ENCODE assay signal across 19 cellular contexts in the genomic region with DNA sequence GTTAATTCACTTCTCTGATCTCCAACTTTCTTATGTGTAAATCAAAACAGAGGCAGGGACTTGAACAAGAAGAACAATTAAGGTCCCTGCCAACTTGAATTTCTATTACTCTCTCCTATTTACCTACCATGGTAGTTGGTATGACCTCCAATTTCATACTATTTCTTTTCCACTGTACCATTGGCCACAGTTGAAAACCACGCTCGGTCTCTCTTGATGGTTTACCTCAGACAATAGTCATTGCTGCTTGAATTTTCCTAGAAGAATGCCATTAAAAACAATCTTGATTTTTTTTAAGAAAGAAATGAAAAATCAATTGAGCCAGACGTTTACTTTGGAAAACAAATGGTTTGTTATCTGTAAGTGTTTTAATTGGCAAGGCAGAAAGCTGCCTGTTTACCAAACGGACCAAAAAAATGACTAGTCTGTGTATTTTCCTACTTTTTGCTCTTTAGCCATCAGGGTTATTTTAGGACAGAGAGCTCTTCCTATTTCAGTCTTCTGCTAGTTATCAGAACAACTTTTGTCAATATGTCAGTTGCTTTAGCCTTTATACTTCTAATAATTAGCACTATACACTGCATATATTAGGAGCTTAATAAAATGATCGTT.
A peak's percentile ranks its signal among the peaks of the same experiment; 100 is the strongest.
DNase-seq lines count a peak whose midpoint lies in the region; ATAC-seq and TF ChIP-seq lines count a peak whose summit lies in the region.
"Had no signal": no experiment of that assay in that cellular context is flagged by ENCODE, and none has a peak within 500 bp of the region (broad histone marks: within the 10 kb centered on the region; RNA-seq: fewer than 3 reads in every experiment).

No MANE protein-coding gene starts in this region.

- DNase-seq in left ventricle myocardium superior, result no peak
- DNase-seq in Right ventricle myocardium superior, result no peak
- no peak for DNase-seq in brain microvascular endothelial cell
- DNase-seq in right lobe of liver, result no peak
- no peak for DNase-seq in aorta
- DNase-seq in stomach, result no peak
- DNase-seq: C1 segment of cervical spinal cord; CD8-positive, alpha-beta memory T cell; DMS53; EL; KBM-7; NCI-H187 treated with DMSO at 0.1 percent for 48 hours; NCI-H345; NCI-H524 treated with DMSO at 0.1 percent for 48 hours; PC-9; SJCRH30 had no signal

- WGBS in right lobe of liver (ENCODE audit: insufficient coverage, low coverage, low lambda C conversion rate, missing lambda C conversion rate), result 16% methylated on average over 5 of the region's 5 CpGs
- WGBS in aorta, 2 donors, result 5 to 7% methylated on average over 5 of the region's 5 CpGs
- WGBS in stomach, 5 donors, result 49 to 62% (median 56%) methylated on average over 5 of the region's 5 CpGs

- H3K9me3 ChIP-seq in right lobe of liver (no peaks in the 10 kb centered on the region), aorta (ENCODE audit: control insufficient read depth, low read length) (no peaks in the 10 kb centered on the region), stomach (no peaks in the 10 kb centered on the region)
- H3K9me3 ChIP-seq: SJCRH30 had no signal

- ATAC-seq in left ventricle myocardium superior (peak; percentile 65), Right ventricle myocardium superior (ENCODE audit: poor library complexity) (no peak), right lobe of liver (peak; percentile 82 to 92 (median 88)), aorta (ENCODE audit: low FRiP score) (peak; percentile 73), HG02623 (IDR thresholded peaks at IDR 0.05; ENCODE audit: unreplicated experiment) (no peak), GM19328 (IDR thresholded peaks at IDR 0.05; ENCODE audit: unreplicated experiment) (no peak)

- no peak for TF ChIP-seq CTCF in brain microvascular endothelial cell (IDR thresholded peaks at IDR 0.05; ENCODE audit: low read depth, low read length, missing control alignments)
- no peak for TF ChIP-seq CTCF in right lobe of liver (IDR thresholded peaks at IDR 0.05)
- no peak for TF ChIP-seq CTCF in stomach (IDR thresholded peaks at IDR 0.05)

- no peak overlapping the region for H3K4me3 ChIP-seq in brain microvascular endothelial cell (ENCODE audit: low read depth, low read length)
- no peak overlapping the region for H3K4me3 ChIP-seq in right lobe of liver
- H3K4me3 ChIP-seq in aorta (ENCODE audit: low read length in 2 of 2), result no peak overlapping the region
- no peak overlapping the region for H3K4me3 ChIP-seq in stomach
- H3K4me3 ChIP-seq: PC-9, SJCRH30 had no signal

- TF ChIP-seq POLR2A in right lobe of liver (IDR thresholded peaks at IDR 0.05) (no peak), stomach (IDR thresholded peaks at IDR 0.05) (no peak)

- no peaks in the 10 kb centered on the region for H3K36me3 ChIP-seq in brain microvascular endothelial cell (replicated peaks)
- H3K36me3 ChIP-seq in right lobe of liver, result no peaks in the 10 kb centered on the region
- no peaks in the 10 kb centered on the region for H3K36me3 ChIP-seq in aorta (ENCODE audit: control insufficient read depth in 1 of 2, insufficient read depth in 2 of 2, low read length in 1 of 2)
- H3K36me3 ChIP-seq in stomach, result no peaks in the 10 kb centered on the region
- H3K36me3 ChIP-seq: SJCRH30 had no signal

- TF ChIP-seq EP300 in stomach (IDR thresholded peaks at IDR 0.05), result no peak

- H3K4me1 ChIP-seq in right lobe of liver (peaks cover 0 to 29% (median 10%) of the 10 kb centered on the region in 4 donors), aorta (ENCODE audit: control insufficient read depth in 1 of 2, insufficient read depth in 2 of 2, low read length in 2 of 2) (peaks cover 0 to 8% of the 10 kb centered on the region in 2 donors), stomach (no peaks in the 10 kb centered on the region)

- H3K27me3 ChIP-seq in brain microvascular endothelial cell (replicated peaks) (no peaks in the 10 kb centered on the region), right lobe of liver (no peaks in the 10 kb centered on the region), aorta (ENCODE audit: control insufficient read depth in 1 of 2, insufficient read depth in 2 of 2, low read length in 1 of 2) (no peaks in the 10 kb centered on the region), stomach (no peaks in the 10 kb centered on the region)
- H3K27me3 ChIP-seq: SJCRH30 had no signal

- intact Hi-C loops in left ventricle myocardium superior (cut with micrococcal nuclease) (no loop called here), Right ventricle myocardium superior (cut with DNase I) (no loop called here), right lobe of liver (cut with DNase I) (no loop called here), aorta (cut with DNase I) (loop anchor here in 1 of 2 donors (10.0 kb wide), 1 partner anchor 266 kb away; no protein-coding TSS in a partner anchor), stomach (cut with DNase I; ENCODE audit: low total_unique reads) (no loop called here)

- in situ Hi-C loops in brain microvascular endothelial cell (cut with HindIII; ENCODE audit: low pct_ligation_motif_present, low sequenced_read_pairs), result no loop called here

- H3K27ac ChIP-seq in brain microvascular endothelial cell, result peak overlapping the region; percentile 61
- no peak overlapping the region for H3K27ac ChIP-seq in right lobe of liver
- H3K27ac ChIP-seq in aorta (ENCODE audit: low read depth in 1 of 2, low read length in 2 of 2), result peak overlapping the region in 1 of 2 donors; percentile 28
- no peak overlapping the region for H3K27ac ChIP-seq in stomach
- H3K27ac ChIP-seq: PC-9, RWPE1, SJCRH30 had no signal

Comparison
In these comparisons a context has a peak if more than half of its experiments do, and no peak if none do; other contexts are left out.
1. ATAC-seq: peak in left ventricle myocardium superior (single experiment), right lobe of liver (4 of 4) and aorta (single experiment); none in Right ventricle myocardium superior (single experiment), HG02623 (single experiment) and GM19328 (single experiment).